11 cellular contexts compared by ENCODE assay signal in the genomic region with DNA sequence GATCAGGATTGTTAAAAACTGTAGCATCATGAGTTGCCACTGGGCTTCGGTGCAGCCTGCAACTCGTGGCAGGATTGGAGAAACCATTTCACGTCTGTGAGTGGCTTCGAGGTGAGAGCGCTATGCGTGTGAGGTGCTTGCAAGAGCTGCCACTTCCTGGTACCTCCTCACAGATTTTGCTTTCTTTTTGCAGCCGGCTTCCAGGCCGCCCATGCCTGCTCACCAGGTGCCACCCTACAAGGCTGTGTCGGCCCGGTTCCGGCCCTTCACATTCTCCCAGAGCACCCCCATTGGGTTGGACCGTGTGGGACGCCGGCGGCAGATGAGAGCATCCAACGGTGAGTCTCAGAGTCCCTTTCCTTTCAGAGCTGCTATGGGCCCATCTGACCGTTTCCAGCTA. TPM values are rescaled to one million over a fixed set of nuclear protein-coding genes. Genes with fewer than 3 reads are reported as not detected.
DNase-seq lines count a peak whose midpoint lies in the region; ATAC-seq, FAIRE-seq and TF ChIP-seq lines count a peak whose summit lies in the region.
"Had no signal": no experiment of that assay in that cellular context is flagged by ENCODE, and none has a peak within 500 bp of the region (broad histone marks: within the 10 kb centered on the region; RNA-seq: fewer than 3 reads in every experiment).

No MANE protein-coding gene starts in this region.

- H3K4ac ChIP-seq in H1 (replicated peaks; ENCODE audit: insufficient read length, low read depth, low read length) = no peak overlapping the region

- no peaks in the 10 kb centered on the region for H3K23me2 ChIP-seq in H1 (ENCODE audit: low read depth, low read length)

- H3K14ac ChIP-seq in H1 (ENCODE audit: insufficient read length) = no peak overlapping the region

- H3K79me1 ChIP-seq in H1 (ENCODE audit: low read depth, low read length) = no peaks in the 10 kb centered on the region; the same call in 1 of the 2 replicates

- H3K9ac ChIP-seq in H1 (replicated peaks in 1 of 4; ENCODE audit: extremely low read depth in 1 of 4, low read depth in 3 of 4, low read length in 3 of 4) = no peak overlapping the region

- H3K27me3 ChIP-seq in H1 (replicated peaks in 1 of 4; ENCODE audit: control insufficient read depth in 3 of 4, extremely low read depth in 1 of 4, insufficient read depth in 3 of 4, low read length in 3 of 4) (no peaks in the 10 kb centered on the region), tibial artery (no peaks in the 10 kb centered on the region)

- H3K56ac ChIP-seq in H1 (replicated peaks; ENCODE audit: insufficient read length, low read depth, low read length) = no peak overlapping the region

- peak; percentile 39 for DNase-seq in Jurkat, Clone E6-1 (ENCODE audit: low read depth, low spot score)
- DNase-seq in activated CD8-positive, alpha-beta memory T cell treated with anti-CD3 and anti-CD28 coated beads, Interleukin-2, amount 50 U/mL, for 48 hours = peak; percentile 82
- DNase-seq in H1 (ENCODE audit: low read depth in 1 of 2, low spot score in 2 of 2) (no peak), HTR-8/SVneo (ENCODE audit: insufficient read length, low spot score) (no peak), tibial artery (no peak)
- DNase-seq in stimulated activated CD4-positive, alpha-beta T cell treated with anti-CD3 and anti-CD28 coated beads, TNF-alpha, amount 100 ng/mL, for 4 hours (ENCODE audit: low read depth in 3 of 3) = peak; percentile 51 to 61 (median 60)

- H2BK15ac ChIP-seq in H1 (ENCODE audit: low read length) = no peak overlapping the region

- H4K5ac ChIP-seq in H1 (ENCODE audit: insufficient read length, low read depth, low read length) = no peak overlapping the region

- H3K4me1 ChIP-seq in H1 (replicated peaks in 1 of 4; ENCODE audit: control insufficient read depth in 3 of 4, insufficient read depth in 4 of 4, low read length in 3 of 4) (no peaks in the 10 kb centered on the region; a peak in 1 of 7 replicates), tibial artery (no peaks in the 10 kb centered on the region)

- TF ChIP-seq POLR2A in H1 (IDR thresholded peaks at IDR 0.05; ENCODE audit: control extremely low read depth in 1 of 2, low read depth in 2 of 2, low read length in 2 of 2) = no peak

- H2AK5ac ChIP-seq in H1 (ENCODE audit: low read depth, low read length) = no peak overlapping the region

- H3K23ac ChIP-seq in H1 (ENCODE audit: insufficient read length) = no peak overlapping the region

- no peak overlapping the region for H2BK12ac ChIP-seq in H1 (ENCODE audit: low read depth, low read length)

- H3K27ac ChIP-seq in H1 (ENCODE audit: low read depth, low read length) (no peak overlapping the region), tibial artery (no peak overlapping the region)
- H3K27ac ChIP-seq: C4-2B, epithelial cell of prostate had no signal

- peaks cover 0 to 2% of the 10 kb centered on the region in 2 experiments for H4K20me1 ChIP-seq in H1 (replicated peaks in 1 of 2; ENCODE audit: control insufficient read depth in 1 of 2, insufficient read depth in 2 of 2, low read length in 2 of 2)

- no peak overlapping the region for H2AFZ ChIP-seq in H1 (ENCODE audit: low read length)

- H3K18ac ChIP-seq in H1 (ENCODE audit: extremely low read depth, low read length) = no peak overlapping the region

- H2BK5ac ChIP-seq in H1 (ENCODE audit: low read depth, low read length) = no peak overlapping the region

- intact Hi-C loops in tibial artery (cut with DNase I; ENCODE audit: low total_unique reads) = no loop called here

- H3K4me3 ChIP-seq in Jurkat, Clone E6-1 (ENCODE audit: low read length) = no peak overlapping the region
- H3K4me3 ChIP-seq in H1 (ENCODE audit: extremely low read depth in 1 of 4, insufficient read depth in 2 of 4, low read depth in 3 of 4, low read length in 4 of 4) = no peak overlapping the region
- H3K4me3 ChIP-seq in tibial artery = no peak overlapping the region

- H3K9me3 ChIP-seq in H1 (ENCODE audit: insufficient read depth in 2 of 2, low read depth in 1 of 2, low read length in 1 of 2) = no peaks in the 10 kb centered on the region
- H3K9me3 ChIP-seq in tibial artery = no peaks in the 10 kb centered on the region

- no peak overlapping the region for H4K91ac ChIP-seq in H1 (replicated peaks; ENCODE audit: insufficient read length, low read length)

- no peak for TF ChIP-seq EP300 in H1 (IDR thresholded peaks at IDR 0.05; ENCODE audit: borderline replicate concordance in 1 of 2, low read depth in 2 of 2, low read length in 2 of 2)

- WGBS in H1 (ENCODE audit: extremely low coverage in 1 of 2, insufficient coverage in 1 of 2, insufficient read length in 1 of 2, insufficient replicate concordance in 2 of 2, low coverage in 1 of 2, low lambda C conversion rate in 2 of 2, missing lambda C conversion rate in 1 of 2), 2 experiments = 94% methylated on average over 17 of the region's 17 CpGs; no CpG with 5 or more reads in 1 of the 2 experiments

- no peak overlapping the region for H4K8ac ChIP-seq in H1 (ENCODE audit: extremely low read depth, insufficient read depth, low read length)

- H2BK120ac ChIP-seq in H1 (replicated peaks; ENCODE audit: low read depth, low read length) = no peak overlapping the region

- 0 out of 4 replicates have a peak, but pooled peaks cover 0 to 6% of the 10 kb centered on the region in 2 experiments for H3K79me2 ChIP-seq in H1 (ENCODE audit: control insufficient read depth in 1 of 2, insufficient read depth in 2 of 2, low read length in 2 of 2)

- TF ChIP-seq RAD21 in H1 (IDR thresholded peaks at IDR 0.05 in 1 of 2, conservative IDR thresholded peaks at IDR 0.05 in 1 of 2; ENCODE audit: low read depth in 2 of 2, low read length in 2 of 2) = no peak

- peaks cover 0 to 4% (median 0%) of the 10 kb centered on the region in 4 experiments; a peak in 2 of 8 replicates for H3K36me3 ChIP-seq in H1 (ENCODE audit: control insufficient read depth in 2 of 4, insufficient read depth in 4 of 4, low read length in 3 of 4)
- peaks cover 0 to 16% (median 7%) of the 10 kb centered on the region in 3 donors for H3K36me3 ChIP-seq in tibial artery

- no peak for FAIRE-seq in H1 (lab: Jason Lieb, UNC)
- FAIRE-seq in HTR-8/SVneo (lab: Jason Lieb, UNC) = no peak

- ATAC-seq in GM21381 (IDR thresholded peaks at IDR 0.05; ENCODE audit: unreplicated experiment) = no peak
- ATAC-seq in GM21423 (IDR thresholded peaks at IDR 0.05; ENCODE audit: unreplicated experiment) = no peak

- POLR2A ChIA-PET in H1 (lab: Charles Lee; ENCODE audit: partially characterized antibody) = no interaction called here

- TF ChIP-seq CTCF in H1 (IDR thresholded peaks at IDR 0.05; ENCODE audit: control extremely low read depth in 1 of 3, insufficient read depth in 1 of 3, low read depth in 1 of 3, low read length in 3 of 3) = no peak
- TF ChIP-seq CTCF in tibial artery (IDR thresholded peaks at IDR 0.05) = no peak

- H3K4me2 ChIP-seq in H1 (ENCODE audit: insufficient read depth in 1 of 2, low read depth in 2 of 2, low read length in 2 of 2) = no peak overlapping the region

- CTCF ChIA-PET in H1 (lab: Charles Lee; ENCODE audit: partially characterized antibody) = no interaction called here

- H2BK20ac ChIP-seq in H1 (ENCODE audit: low read length) = no peak overlapping the region

TF ChIP-seq in H1, 55 proteins besides CTCF, POLR2A, EP300 and RAD21:
- TF ChIP-seq RFX5 (IDR thresholded peaks at IDR 0.05; ENCODE audit: borderline replicate concordance, low read depth, low read length) (peak; percentile 26; the same call in 1 of the 2 replicates), TAF1 (IDR thresholded peaks at IDR 0.05; ENCODE audit: low read depth, low read length) (no peak)

RNA-seq across cellular contexts. Expression of a gene that starts 57.9 kb away (rescaled TPM):
- not detected for polyA plus RNA-seq in Jurkat, Clone E6-1 (2012; ENCODE audit: insufficient read depth, insufficient read length)
- not detected in 2 replicates for total RNA-seq in H1 (2021; fragmentation: NEBNext Ultra II Directional; extraction: Animal tissue kit (Norgen Biotek cat#: 25700))
- not detected in 2 replicates for polyA plus RNA-seq in H1 (2011; rRNA removed)
- not detected for polyA plus RNA-seq in H1 (2011; cell fraction: cytosol; rRNA removed)
- polyA plus RNA-seq in H1 (2011; cell fraction: nucleus; rRNA removed) = not detected
- not detected in 4 replicates for polyA plus RNA-seq in H1 (2012, experiment 1 of 2)
- not detected for polyA plus RNA-seq in H1 (2012, experiment 2 of 2)
- not detected for polyA plus RNA-seq in H1 (2013, experiment 1 of 2)
- not detected for polyA plus RNA-seq in H1 (2013, experiment 2 of 2)
- polyA minus RNA-seq in H1 (2011; rRNA and poly(A)+ RNA removed) = not detected in 2 replicates
- not detected for polyA minus RNA-seq in H1 (2011; cell fraction: cytosol; rRNA and poly(A)+ RNA removed)
- polyA minus RNA-seq in H1 (2011; cell fraction: nucleus; rRNA and poly(A)+ RNA removed) = not detected
- total RNA-seq: activated CD8-positive, alpha-beta memory T cell treated with anti-CD3 and anti-CD28 coated beads for 36 hours had no signal

Comparison
In these comparisons a context has a peak if more than half of its experiments do, and no peak if none do; other contexts are left out.
1. DNase-seq: peak in Jurkat, Clone E6-1 (single experiment), activated CD8-positive, alpha-beta memory T cell treated with anti-CD3 and anti-CD28 coated beads, Interleukin-2, amount 50 U/mL, for 48 hours (single experiment) and stimulated activated CD4-positive, alpha-beta T cell treated with anti-CD3 and anti-CD28 coated beads, TNF-alpha, amount 100 ng/mL, for 4 hours (3 of 3); none in H1 (0 of 2), HTR-8/SVneo (single experiment) and tibial artery (0 of 2).